Comparison of ENCODE assay signal across 16 cellular contexts in the genomic region with DNA sequence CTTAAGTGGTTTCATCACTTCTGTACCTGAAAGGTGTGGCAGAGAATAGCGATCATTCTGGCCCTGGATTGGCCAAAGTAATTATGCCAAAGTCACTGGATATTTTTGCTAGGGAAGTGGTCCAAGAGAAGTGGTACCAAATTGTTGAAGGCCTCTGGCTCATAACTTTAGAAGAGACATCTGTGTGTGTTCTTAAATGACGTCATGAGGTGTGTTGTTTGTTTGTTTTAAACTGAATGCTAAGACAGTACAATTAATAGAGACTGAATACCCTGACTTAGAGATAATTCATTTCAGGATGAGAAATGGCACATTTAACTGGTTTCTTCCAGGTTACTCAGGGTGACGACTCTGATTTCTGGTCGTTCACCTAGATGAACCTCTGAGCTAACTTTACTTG. TPM values are rescaled to one million over a fixed set of nuclear protein-coding genes. Genes with fewer than 3 reads are reported as not detected.
DNase-seq lines count a peak whose midpoint lies in the region; ATAC-seq, FAIRE-seq and TF ChIP-seq lines count a peak whose summit lies in the region.
"Had no signal": no experiment of that assay in that cellular context is flagged by ENCODE, and none has a peak within 500 bp of the region (broad histone marks: within the 10 kb centered on the region; RNA-seq: fewer than 3 reads in every experiment).

No MANE protein-coding gene starts in this region.

- peaks cover 3% of the 10 kb centered on the region; the same call in 1 of the 2 replicates for H3F3A ChIP-seq in SU-DHL-6 (ENCODE audit: insufficient read depth)

- no peaks in the 10 kb centered on the region for H3K27me3 Mint-ChIP-seq in naive B cell

- H3K4me1 ChIP-seq in HepG2 (ENCODE audit: insufficient read depth, low read length) (peaks cover 71% of the 10 kb centered on the region), right lobe of liver (peaks cover 0 to 13% (median 5%) of the 10 kb centered on the region in 4 donors)

- no peak for ATAC-seq in HepG2
- ATAC-seq in right lobe of liver: no peak
- no peak for ATAC-seq in naive B cell (ENCODE audit: low read depth in 2 of 2)
- ATAC-seq in GM19395 (IDR thresholded peaks at IDR 0.05; ENCODE audit: unreplicated experiment): no peak
- ATAC-seq: left lung, Right ventricle myocardium inferior had no signal

- no TSS peak for BruUV-seq in HepG2 (replicated peaks; lab: Mats Ljungman, UMichigan)

- H2AFZ ChIP-seq in HepG2 (ENCODE audit: low read length): no peak overlapping the region
- no peak overlapping the region for H2AFZ ChIP-seq in SU-DHL-6 (ENCODE audit: low read depth, low read length, severe bottlenecking)

- H3K79me2 ChIP-seq in HepG2 (ENCODE audit: insufficient read depth, low read length) (peaks cover 78% of the 10 kb centered on the region), SU-DHL-6 (ENCODE audit: insufficient read depth, low read length) (peaks cover 81% of the 10 kb centered on the region)

- no peaks in the 10 kb centered on the region for H3K9me2 ChIP-seq in SU-DHL-6 (replicated peaks; ENCODE audit: insufficient read depth, low read length)

- H3K27me3 ChIP-seq in HepG2 (ENCODE audit: control insufficient read depth in 1 of 2, insufficient read depth in 2 of 2, low read length in 2 of 2): no peaks in the 10 kb centered on the region
- H3K27me3 ChIP-seq in right lobe of liver: no peaks in the 10 kb centered on the region
- no peaks in the 10 kb centered on the region for H3K27me3 ChIP-seq in SU-DHL-6 (ENCODE audit: low read length)
- no peaks in the 10 kb centered on the region for H3K27me3 ChIP-seq in dorsolateral prefrontal cortex
- H3K27me3 ChIP-seq: left lung had no signal

- 95% methylated on average over 4 of the region's 4 CpGs for WGBS in HepG2 (ENCODE audit: low lambda C conversion rate)
- 74% methylated on average over 4 of the region's 4 CpGs for WGBS in right lobe of liver (ENCODE audit: insufficient coverage, low coverage, low lambda C conversion rate, missing lambda C conversion rate)

- no peak for FAIRE-seq in HepG2 (lab: Jason Lieb, UNC)

- in situ Hi-C loops in HepG2 (cut with HindIII; ENCODE audit: extremely low pct_ligation_motif_present, low pct_unique_long_range_greater_than_20kb): no loop called here

- peak overlapping the region in 4 of 6 donors; percentile 13 to 70 (median 45) for H3K27ac Mint-ChIP-seq in naive B cell

- H3K36me3 ChIP-seq in HepG2 (replicated peaks in 1 of 2; ENCODE audit: control insufficient read depth in 1 of 2, insufficient read depth in 2 of 2, low read length in 2 of 2) (peaks cover 4 to 16% of the 10 kb centered on the region in 2 experiments; a peak in 4 of 5 replicates), right lobe of liver (no peaks in the 10 kb centered on the region), SU-DHL-6 (ENCODE audit: low read length) (no peaks in the 10 kb centered on the region)

- TF ChIP-seq EP300 in HepG2 (IDR thresholded peaks at IDR 0.05; ENCODE audit: low read depth in 2 of 2, low read length in 2 of 2): no peak
- no peak for TF ChIP-seq EP300 in HepG2 (CRISPR knock-in tag; IDR thresholded peaks at IDR 0.05; ENCODE audit: borderline replicate concordance)

- DNase-seq in HepG2 (ENCODE audit: low spot score) (no peak), right lobe of liver (no peak), naive B cell (no peak), iPS-NIHi11 (ENCODE audit: low spot score) (no peak), dorsolateral prefrontal cortex (no peak), middle frontal gyrus (ENCODE audit: extremely low spot score, low spot score) (no peak)
- DNase-seq: anterior cingulate cortex; DMS 273 treated with DMSO at 0.1 percent for 48 hours; H7; left lung; NCI-H187 treated with DMSO at 0.1 percent for 48 hours; NCI-H446 treated with DMSO at 0.1 percent for 48 hours; stimulated activated CD4-positive, alpha-beta T cell treated with anti-CD3 and anti-CD28 coated beads, Interleukin-15, amount 100 ng/mL, for 24 hours had no signal

- H4K20me1 ChIP-seq in HepG2 (ENCODE audit: insufficient read depth, low read length) (peaks cover 32% of the 10 kb centered on the region), SU-DHL-6 (ENCODE audit: low read depth, low read length) (peaks cover 23% of the 10 kb centered on the region)

- H3K36me3 Mint-ChIP-seq in naive B cell: peaks cover 0 to 11% of the 10 kb centered on the region in 2 donors

- H3K4me1 Mint-ChIP-seq in naive B cell: peaks cover 44 to 71% (median 62%) of the 10 kb centered on the region in 3 donors

- TF ChIP-seq CTCF in HepG2 (CRISPR knock-in tag; IDR thresholded peaks at IDR 0.05) (no peak), right lobe of liver (IDR thresholded peaks at IDR 0.05) (no peak), SU-DHL-6 (IDR thresholded peaks at IDR 0.05; ENCODE audit: insufficient read depth, low read length, poor library complexity, severe bottlenecking) (no peak), dorsolateral prefrontal cortex (IDR thresholded peaks at IDR 0.05 in 54 of 56, conservative IDR thresholded peaks at IDR 0.05 in 2 of 56; ENCODE audit: low read depth in 1 of 56, partially characterized antibody in 56 of 56) (no peak)

- no peak overlapping the region for H3K4me3 ChIP-seq in HepG2 (replicated peaks in 1 of 3; ENCODE audit: insufficient read depth in 1 of 3, low read depth in 2 of 3, low read length in 3 of 3)
- H3K4me3 ChIP-seq in right lobe of liver: no peak overlapping the region
- no peak overlapping the region for H3K4me3 ChIP-seq in SU-DHL-6 (ENCODE audit: insufficient read depth, low read length, poor library complexity, severe bottlenecking)
- no peak overlapping the region for H3K4me3 ChIP-seq in dorsolateral prefrontal cortex
- H3K4me3 ChIP-seq: left lung had no signal

- no peaks in the 10 kb centered on the region for H3K9me3 ChIP-seq in HepG2 (ENCODE audit: low read length)
- H3K9me3 ChIP-seq in right lobe of liver: no peaks in the 10 kb centered on the region
- no peaks in the 10 kb centered on the region for H3K9me3 ChIP-seq in SU-DHL-6 (ENCODE audit: insufficient read depth, low read length)
- H3K9me3 ChIP-seq: left lung had no signal

- intact Hi-C loops in HepG2 (cut with micrococcal nuclease; ENCODE audit: unreplicated experiment): no loop called here
- intact Hi-C loops in right lobe of liver (cut with DNase I): no loop called here
- intact Hi-C loops in dorsolateral prefrontal cortex (cut with DNase I): loop anchor here in 1 of 2 donors (5.0 kb wide), 1 partner anchor 55 kb away; no protein-coding TSS in a partner anchor

- no peak for TF ChIP-seq RAD21 in HepG2 (CRISPR knock-in tag; IDR thresholded peaks at IDR 0.05)

- H3K27ac ChIP-seq in HepG2 (ENCODE audit: extremely low read length, insufficient read depth, low read length): no peak overlapping the region
- H3K27ac ChIP-seq in right lobe of liver: no peak overlapping the region
- H3K27ac ChIP-seq in SU-DHL-6 (ENCODE audit: low read depth, low read length): no peak overlapping the region
- no peak overlapping the region for H3K27ac ChIP-seq in dorsolateral prefrontal cortex

- H3K9ac ChIP-seq in HepG2 (ENCODE audit: insufficient read depth, low read depth, low read length) (no peak overlapping the region), SU-DHL-6 (ENCODE audit: low read length) (no peak overlapping the region)

- CTCF ChIA-PET in HepG2 (lab: Yijun Ruan, JAX; ENCODE audit: low intra/inter-chr PET ratio, low total read pairs): no interaction called here

- TF ChIP-seq POLR2A in HepG2 (IDR thresholded peaks at IDR 0.05; ENCODE audit: insufficient read depth in 1 of 2, low read depth in 2 of 2, low read length in 2 of 2) (no peak), right lobe of liver (IDR thresholded peaks at IDR 0.05) (no peak)

- H3K4me3 Mint-ChIP-seq in naive B cell: peak overlapping the region in 3 of 8 donors; percentile 22 to 82 (median 64)

- 0 out of 2 replicates have a peak overlapping the region, but pooled peaks have one; percentile 22 for H3K4me2 ChIP-seq in HepG2 (ENCODE audit: low read depth, low read length)
- H3K4me2 ChIP-seq in SU-DHL-6 (ENCODE audit: low read depth, low read length, poor library complexity, severe bottlenecking): peak overlapping the region; percentile 3

- no peaks in the 10 kb centered on the region for H3K9me3 Mint-ChIP-seq in naive B cell

- POLR2A ChIA-PET in HepG2 (lab: Yijun Ruan, JAX): no interaction called here

TF ChIP-seq in HepG2, 621 proteins besides CTCF, POLR2A, EP300 and RAD21 (continues in another document):
- TF ChIP-seq ATF7 (IDR thresholded peaks at IDR 0.05): peak; percentile 35; the same call in 1 of the 2 replicates
- TF ChIP-seq ATF7 (CRISPR knock-in tag; IDR thresholded peaks at IDR 0.05): no peak
- TF ChIP-seq FOXP1 (IDR thresholded peaks at IDR 0.05): no peak
- TF ChIP-seq FOXP1 (CRISPR knock-in tag; IDR thresholded peaks at IDR 0.05): no peak
- no peak for TF ChIP-seq GATAD1 (CRISPR knock-in tag; IDR thresholded peaks at IDR 0.05)
- TF ChIP-seq CREB1 (IDR thresholded peaks at IDR 0.05): 0 out of 2 replicates have a peak, but pooled peaks have one; percentile 17
- TF ChIP-seq CREB1 (CRISPR knock-in tag; IDR thresholded peaks at IDR 0.05): no peak

RNA-seq across cellular contexts. Expression of a gene that starts 3.3 kb away (rescaled TPM):
- total RNA-seq in HepG2 (2016; rRNA removed; fragmentation: Illumina TruSeq; extraction: Trizol) (18.6 and 39.5 TPM in 2 replicates), right lobe of liver (10 to 100 TPM; 17.5 to 42.9 (median 31.4) TPM), dorsolateral prefrontal cortex (100 to 1,000 TPM in 45 of 120 experiments, 10 to 100 TPM in 75; 59.1 to 124 (median 96.7) TPM)
- total RNA-seq in HepG2 (2016; cell fraction: cytosol; rRNA removed; fragmentation: Illumina TruSeq; extraction: Trizol; ENCODE audit: low read depth): 8.4 and 10.3 TPM in 2 replicates
- 17.8 and 34.8 TPM in 2 replicates for total RNA-seq in HepG2 (2016; cell fraction: insoluble cytoplasmic fraction; rRNA removed; fragmentation: Illumina TruSeq; extraction: Trizol)
- 22.3 and 22.4 TPM in 2 replicates for total RNA-seq in HepG2 (2016; cell fraction: membrane; rRNA removed; fragmentation: Illumina TruSeq; extraction: Trizol)
- total RNA-seq in HepG2 (2016; cell fraction: nucleus; rRNA removed; fragmentation: Illumina TruSeq; extraction: Trizol): 26.5 and 27.8 TPM in 2 replicates
- polyA plus RNA-seq in HepG2 (2011; rRNA removed) (40.5 and 48.5 TPM in 2 replicates), naive B cell (ENCODE audit: low read depth in 6 of 6) (10 to 100 TPM; 18.1 to 30.7 (median 21.3) TPM)
- polyA plus RNA-seq in HepG2 (2011; cell fraction: cytosol; rRNA removed): 28.8 and 43.5 TPM in 2 replicates
- 25.8 and 29.7 TPM in 2 replicates for polyA plus RNA-seq in HepG2 (2011; cell fraction: nucleus; rRNA removed)
- polyA plus RNA-seq in HepG2 (2012): 65.3 and 69.0 TPM in 2 replicates
- 10.2 and 12.1 TPM in 2 replicates for polyA plus RNA-seq in HepG2 (2016; cell fraction: cytosol; fragmentation: Illumina TruSeq; extraction: Trizol; ENCODE audit: low read depth)
- polyA plus RNA-seq in HepG2 (2016; cell fraction: insoluble cytoplasmic fraction; fragmentation: Illumina TruSeq; extraction: Trizol; ENCODE audit: low read depth): 58.7 and 72.2 TPM in 2 replicates
- 23.4 and 25.9 TPM in 2 replicates for polyA plus RNA-seq in HepG2 (2016; cell fraction: membrane; fragmentation: Illumina TruSeq; extraction: Trizol; ENCODE audit: low read depth)
- polyA plus RNA-seq in HepG2 (2016; cell fraction: nucleus; fragmentation: Illumina TruSeq; extraction: Trizol; ENCODE audit: insufficient read depth, low read depth): 58.8 and 66.1 TPM in 2 replicates
- 31.5 and 42.0 TPM in 2 replicates for polyA minus RNA-seq in HepG2 (2011; rRNA and poly(A)+ RNA removed; ENCODE audit: low replicate concordance)
- polyA minus RNA-seq in HepG2 (2011; cell fraction: cytosol; rRNA and poly(A)+ RNA removed): 26.7 and 39.2 TPM in 2 replicates
- 50.6 and 58.1 TPM in 2 replicates for polyA minus RNA-seq in HepG2 (2011; cell fraction: nucleus; rRNA and poly(A)+ RNA removed)
